ENCODE assay signal across 8 cellular contexts in genomic region chr6:111480988-111481830, GRCh38. TPM values are rescaled to one million over a fixed set of nuclear protein-coding genes. Genes with fewer than 3 reads are reported as not detected.
A peak's percentile ranks its signal among the peaks of the same experiment; 100 is the strongest.
DNase-seq lines count a peak whose midpoint lies in the region; ATAC-seq and TF ChIP-seq lines count a peak whose summit lies in the region.

No MANE protein-coding gene starts in this region.

- H3K27me3 Mint-ChIP-seq in activated CD8-positive, alpha-beta T cell treated with anti-CD3 and anti-CD28 coated beads, Interleukin-2, amount 10 ng/mL, durations not matched to agents 7 days and 5 days (ENCODE audit: low read depth), result no peaks in the 10 kb centered on the region
- peaks cover 11 to 17% (median 13%) of the 10 kb centered on the region in 3 donors for H3K27me3 Mint-ChIP-seq in immature natural killer cell (ENCODE audit: low read depth in 3 of 3)

- peaks cover 7% of the 10 kb centered on the region for H3K36me3 Mint-ChIP-seq in activated CD8-positive, alpha-beta T cell treated with anti-CD3 and anti-CD28 coated beads, Interleukin-2, amount 10 ng/mL, durations not matched to agents 7 days and 5 days (ENCODE audit: low read depth)
- no peaks in the 10 kb centered on the region for H3K36me3 Mint-ChIP-seq in immature natural killer cell

- H3K27me3 ChIP-seq in BE2C, result no peaks in the 10 kb centered on the region
- H3K27me3 ChIP-seq in HL-60 (ENCODE audit: insufficient read depth, poor library complexity, severe bottlenecking), result no peaks in the 10 kb centered on the region
- no peaks in the 10 kb centered on the region for H3K27me3 ChIP-seq in subcutaneous abdominal adipose tissue (ENCODE audit: control insufficient read depth in 5 of 5, insufficient read depth in 4 of 5, low read length in 5 of 5)

- TF ChIP-seq CTCF in BE2C (IDR thresholded peaks at IDR 0.05; ENCODE audit: low read depth, low read length) (no peak), HL-60 (IDR thresholded peaks at IDR 0.05; ENCODE audit: insufficient read depth, low read length) (no peak)

- no peaks in the 10 kb centered on the region for H3K9me3 Mint-ChIP-seq in activated CD8-positive, alpha-beta T cell treated with anti-CD3 and anti-CD28 coated beads, Interleukin-2, amount 10 ng/mL, durations not matched to agents 7 days and 5 days (ENCODE audit: insufficient read depth)
- H3K9me3 Mint-ChIP-seq in immature natural killer cell, result no peaks in the 10 kb centered on the region

- POLR2A ChIA-PET in activated CD8-positive, alpha-beta T cell treated with anti-CD3 and anti-CD28 coated beads, Interleukin-2, amount 10 ng/mL, durations not matched to agents 7 days and 5 days (lab: Charles Lee), result interaction anchor here (0.8 kb wide), 1 partner anchor 124 kb away, joined by 3 read pairs; the partner anchor contains the start of gene TRAF3IP2

- H3K4me1 ChIP-seq in BE2C (peaks cover 16% of the 10 kb centered on the region), subcutaneous abdominal adipose tissue (ENCODE audit: control insufficient read depth in 5 of 5, insufficient read depth in 5 of 5, low read length in 5 of 5) (peaks cover 2 to 50% (median 48%) of the 10 kb centered on the region in 5 donors)

- DNase-seq in BE2C (no peak), HL-60 (ENCODE audit: low read depth in 1 of 2, low spot score in 1 of 2) (no peak), immature natural killer cell (no peak), COLO668 (lab: John Stamatoyannopoulos, UW; ENCODE audit: unreplicated experiment) (no peak), NCI-H446 (lab: John Stamatoyannopoulos, UW) (no peak), GDM1 (lab: John Stamatoyannopoulos, UW) (no peak)
- DNase-seq in activated CD8-positive, alpha-beta T cell treated with anti-CD3 and anti-CD28 coated beads, Interleukin-2, amount 10 ng/mL, durations not matched to agents 7 days and 5 days, result no peak

- H3K27ac Mint-ChIP-seq in activated CD8-positive, alpha-beta T cell treated with anti-CD3 and anti-CD28 coated beads, Interleukin-2, amount 10 ng/mL, durations not matched to agents 7 days and 5 days, result peak overlapping the region; percentile 92
- H3K27ac Mint-ChIP-seq in immature natural killer cell, result peak overlapping the region; percentile 90 to 97 (median 94)

- H3K27ac ChIP-seq in HL-60 (replicated peaks) (peak overlapping the region; percentile 96), subcutaneous abdominal adipose tissue (ENCODE audit: low read depth, low read length) (peak overlapping the region; percentile 99)

- CTCF ChIA-PET in activated CD8-positive, alpha-beta T cell treated with anti-CD3 and anti-CD28 coated beads, Interleukin-2, amount 10 ng/mL, durations not matched to agents 7 days and 5 days (lab: Charles Lee), result interaction anchor here (1.1 to 1.7 kb wide), 2 partner anchors 222 to 271 kb away, joined by 3 to 11 read pairs; a partner anchor contains a TSS

- H3K4me3 ChIP-seq in BE2C (ENCODE audit: low read depth, low read length) (peak overlapping the region; percentile 91), HL-60 (replicated peaks; ENCODE audit: insufficient read depth, low read length) (peak overlapping the region; percentile 78), subcutaneous abdominal adipose tissue (ENCODE audit: low read depth in 1 of 5, low read length in 5 of 5) (peak overlapping the region; percentile 79 to 97 (median 92))

- H3K9me3 ChIP-seq in BE2C, result no peaks in the 10 kb centered on the region
- no peaks in the 10 kb centered on the region for H3K9me3 ChIP-seq in subcutaneous abdominal adipose tissue (ENCODE audit: control insufficient read depth in 5 of 5, low read length in 5 of 5)

- peak overlapping the region; percentile 99 for H3K4me3 Mint-ChIP-seq in activated CD8-positive, alpha-beta T cell treated with anti-CD3 and anti-CD28 coated beads, Interleukin-2, amount 10 ng/mL, durations not matched to agents 7 days and 5 days
- H3K4me3 Mint-ChIP-seq in immature natural killer cell, result peak overlapping the region; percentile 88 to 99 (median 95)

- peaks cover 41% of the 10 kb centered on the region for H3K4me1 Mint-ChIP-seq in activated CD8-positive, alpha-beta T cell treated with anti-CD3 and anti-CD28 coated beads, Interleukin-2, amount 10 ng/mL, durations not matched to agents 7 days and 5 days (ENCODE audit: low read depth)
- H3K4me1 Mint-ChIP-seq in immature natural killer cell, result peaks cover 30 to 31% of the 10 kb centered on the region in 2 donors

- H3K9ac ChIP-seq in subcutaneous abdominal adipose tissue (ENCODE audit: low read length in 5 of 5), result peak overlapping the region; percentile 76 to 97 (median 87)

- peaks cover under 1% of the 10 kb centered on the region for H3K36me3 ChIP-seq in BE2C
- H3K36me3 ChIP-seq in subcutaneous abdominal adipose tissue (ENCODE audit: control insufficient read depth in 5 of 5, insufficient read depth in 5 of 5, low read length in 5 of 5), result no peaks in the 10 kb centered on the region

- ATAC-seq in activated CD8-positive, alpha-beta T cell treated with anti-CD3 and anti-CD28 coated beads, Interleukin-2, amount 10 ng/mL, durations not matched to agents 7 days and 5 days, result no peak

RNA-seq across cellular contexts. Expression of gene REV3L, which starts 1.8 kb away (rescaled TPM):
- polyA plus RNA-seq in BE2C (2012; ENCODE audit: insufficient read depth, insufficient read length, low read depth), result 40.9 TPM
- total RNA-seq in activated CD8-positive, alpha-beta T cell treated with anti-CD3 and anti-CD28 coated beads, Interleukin-2, amount 10 ng/mL, durations not matched to agents 7 days and 5 days, result 10 to 100 TPM; 29.2 to 30.0 TPM
- 10 to 100 TPM in 1 of 3 donors, 1 to 10 TPM in 1, under 1 TPM in 1; 0.75 to 18.3 (median 9.0) TPM for polyA plus RNA-seq in immature natural killer cell
